ENCODE assay signal across 2 cellular contexts in genomic region chr7:30459591-30460245, GRCh38.
TF ChIP-seq lines count a peak whose summit lies in the region.

No MANE protein-coding gene starts in this region.

TF ChIP-seq in IMR-90, 13 proteins besides CTCF, POLR2A, EP300 and RAD21:
- TF ChIP-seq MAZ (IDR thresholded peaks at IDR 0.05; ENCODE audit: borderline replicate concordance, low read depth, low read length): no peak
- no peak for TF ChIP-seq USF2 (IDR thresholded peaks at IDR 0.05; ENCODE audit: low read depth, low read length)
- peak; percentile 86 for TF ChIP-seq CEBPB (IDR thresholded peaks at IDR 0.05; ENCODE audit: low read depth, low read length)
- TF ChIP-seq NFE2L2 (IDR thresholded peaks at IDR 0.05; ENCODE audit: low read depth, low read length): peak; percentile 64; the same call in 1 of the 2 replicates
- no peak for TF ChIP-seq BHLHE40 (IDR thresholded peaks at IDR 0.05; ENCODE audit: low read depth, low read length)
- TF ChIP-seq RFX5 (IDR thresholded peaks at IDR 0.05; ENCODE audit: low read depth, low read length): no peak
- peak; percentile 60; the same call in 1 of the 2 replicates for TF ChIP-seq MXI1 (IDR thresholded peaks at IDR 0.05; ENCODE audit: borderline replicate concordance, low read depth, low read length)
- no peak for TF ChIP-seq SMC3 (IDR thresholded peaks at IDR 0.05; ENCODE audit: low read depth, low read length)
- peak; percentile 53; the same call in 1 of the 2 replicates for TF ChIP-seq FOS (IDR thresholded peaks at IDR 0.05; ENCODE audit: low read depth, low read length)
- TF ChIP-seq MAFK (IDR thresholded peaks at IDR 0.05; ENCODE audit: low read depth, low read length): no peak
- no peak for TF ChIP-seq CHD1 (IDR thresholded peaks at IDR 0.05; ENCODE audit: low read depth, low read length)
- no peak for TF ChIP-seq ELK1 (IDR thresholded peaks at IDR 0.05; ENCODE audit: borderline replicate concordance, low read depth, low read length)
- TF ChIP-seq RCOR1 (IDR thresholded peaks at IDR 0.05; ENCODE audit: insufficient replicate concordance, low read length): peak; percentile 60

TF ChIP-seq in GM23338, 12 proteins besides CTCF, POLR2A, EP300 and RAD21:
- no peak for TF ChIP-seq JUNB (IDR thresholded peaks at IDR 0.05; ENCODE audit: unreplicated experiment)
- TF ChIP-seq CREB1 (CRISPR knock-in tag; IDR thresholded peaks at IDR 0.05; ENCODE audit: low read depth): no peak
- no peak for TF ChIP-seq ZNF462 (CRISPR knock-in tag; IDR thresholded peaks at IDR 0.05)
- TF ChIP-seq ZNF331 (CRISPR knock-in tag; IDR thresholded peaks at IDR 0.05; ENCODE audit: low read depth): no peak
- TF ChIP-seq EZH2phosphoT487 (IDR thresholded peaks at IDR 0.05; ENCODE audit: unreplicated experiment): no peak
- TF ChIP-seq NANOG (IDR thresholded peaks at IDR 0.05; ENCODE audit: borderline replicate concordance): no peak
- TF ChIP-seq POLR2AphosphoS5 (IDR thresholded peaks at IDR 0.05; ENCODE audit: low read depth): no peak
- TF ChIP-seq REST (IDR thresholded peaks at IDR 0.05; ENCODE audit: unreplicated experiment): no peak
- TF ChIP-seq ZNF114 (CRISPR knock-in tag; IDR thresholded peaks at IDR 0.05): no peak
- TF ChIP-seq EZH2 (IDR thresholded peaks at IDR 0.05; ENCODE audit: low read depth, unreplicated experiment): no peak
- no peak for TF ChIP-seq STAT1 (IDR thresholded peaks at IDR 0.05; ENCODE audit: unreplicated experiment)
- TF ChIP-seq ETS1 (IDR thresholded peaks at IDR 0.05): no peak
